In genomic region chr9:8349369-8349768, GRCh38 we compare ENCODE assay signal across 24 cellular contexts.
"Had no signal": no experiment of that assay in that cellular context is flagged by ENCODE, and none has a peak within 500 bp of the region (broad histone marks: within the 10 kb centered on the region; RNA-seq: fewer than 3 reads in every experiment).

No MANE protein-coding gene starts in this region.

- H3K9me3 ChIP-seq: body of pancreas, left ventricle myocardium inferior, pancreas, right lobe of liver, stomach, testis, vagina had no signal

- H3K27ac ChIP-seq: body of pancreas, left ventricle myocardium inferior, pancreas, right lobe of liver, skin epidermis, stomach, testis, vagina had no signal

- H3K4me3 ChIP-seq: body of pancreas, left ventricle myocardium inferior, pancreas, right lobe of liver, skin epidermis, stomach, testis, vagina had no signal

- ATAC-seq: body of pancreas; pancreas; right lobe of liver; stimulated activated memory B cell treated with anti-CD40 and anti-IgM and Interleukin-4, amounts not matched to agents 10 μg/mL and 1 μg/mL and 100 μg/mL, for 72 hours had no signal

- H3K27me3 ChIP-seq: body of pancreas, pancreas, right lobe of liver, stomach, testis, vagina had no signal

- H3K4me1 ChIP-seq: body of pancreas, left ventricle myocardium inferior, right lobe of liver, testis, vagina had no signal

- DNase-seq: activated CD4-positive, alpha-beta T cell treated with anti-CD3 and anti-CD28 coated beads for 4 hours; activated CD4-positive, alpha-beta T cell treated with anti-CD3 and anti-CD28 coated beads, Interleukin-2, amount 50 U/mL, for 48 hours; activated CD4-positive, CD25-positive, alpha-beta regulatory T cell; activated naive CD4-positive, alpha-beta T cell treated with Interleukin-2 at 50 U/mL for 16 hours; activated naive CD8-positive, alpha-beta T cell treated with anti-CD3 and anti-CD28 coated beads, Interleukin-2, amount 10 ng/mL, durations not matched to agents 7 days and 5 days; activated T-cell treated with anti-CD3 and anti-CD28 coated beads, Interleukin-2, amount 50 U/mL, for 48 hours; body of pancreas; effector memory CD4-positive, alpha-beta T cell; foreskin melanocyte; hippocampal formation; kidney glomerular epithelial cell; left ventricle myocardium inferior; nephron progenitor cell; pancreas; right lobe of liver; stimulated activated CD4-positive, alpha-beta T cell treated with anti-CD3 and anti-CD28 coated beads, Interleukin-2, amount 100 ng/mL, for 24 hours; stomach; testis; trophoblast cell had no signal

- H3K4me1 Mint-ChIP-seq: activated naive CD8-positive, alpha-beta T cell treated with anti-CD3 and anti-CD28 coated beads, Interleukin-2, amount 10 ng/mL, durations not matched to agents 7 days and 5 days; stimulated activated memory B cell treated with anti-CD40 and anti-IgM and Interleukin-4, amounts not matched to agents 10 μg/mL and 1 μg/mL and 100 μg/mL, for 72 hours had no signal

- H3K27me3 Mint-ChIP-seq: activated naive CD8-positive, alpha-beta T cell treated with anti-CD3 and anti-CD28 coated beads, Interleukin-2, amount 10 ng/mL, durations not matched to agents 7 days and 5 days; dendritic cell treated with granulocyte-macrophage colony-stimulating factor and Interleukin-4, amounts not matched to agents 40 ng/mL and 50 ng/mL, for 4 days had no signal

- H3K36me3 ChIP-seq: left ventricle myocardium inferior, pancreas, right lobe of liver, stomach, vagina had no signal

- H3K9me3 Mint-ChIP-seq: activated naive CD8-positive, alpha-beta T cell treated with anti-CD3 and anti-CD28 coated beads, Interleukin-2, amount 10 ng/mL, durations not matched to agents 7 days and 5 days; dendritic cell treated with granulocyte-macrophage colony-stimulating factor and Interleukin-4, amounts not matched to agents 40 ng/mL and 50 ng/mL, for 4 days; nephron progenitor cell; stimulated activated memory B cell treated with anti-CD40 and anti-IgM and Interleukin-4, amounts not matched to agents 10 μg/mL and 1 μg/mL and 100 μg/mL, for 72 hours; T-helper 1 cell treated with Interleukin-12 subunit alpha and Interleukin-12 subunit beta and Interleukin-4 antibody, amounts not matched to agents 30 μg/mL and 1 μg/mL, for 36 hours had no signal

- H3K36me3 Mint-ChIP-seq: activated naive CD8-positive, alpha-beta T cell treated with anti-CD3 and anti-CD28 coated beads, Interleukin-2, amount 10 ng/mL, durations not matched to agents 7 days and 5 days; stimulated activated memory B cell treated with anti-CD40 and anti-IgM and Interleukin-4, amounts not matched to agents 10 μg/mL and 1 μg/mL and 100 μg/mL, for 72 hours had no signal

- H3K27ac Mint-ChIP-seq: activated naive CD8-positive, alpha-beta T cell treated with anti-CD3 and anti-CD28 coated beads, Interleukin-2, amount 10 ng/mL, durations not matched to agents 7 days and 5 days; dendritic cell treated with granulocyte-macrophage colony-stimulating factor and Interleukin-4, amounts not matched to agents 40 ng/mL and 50 ng/mL, for 4 days; nephron progenitor cell; stimulated activated memory B cell treated with anti-CD40 and anti-IgM and Interleukin-4, amounts not matched to agents 10 μg/mL and 1 μg/mL and 100 μg/mL, for 72 hours; T-helper 1 cell treated with Interleukin-12 subunit alpha and Interleukin-12 subunit beta and Interleukin-4 antibody, amounts not matched to agents 30 μg/mL and 1 μg/mL, for 36 hours had no signal

- H3K4me3 Mint-ChIP-seq: activated naive CD8-positive, alpha-beta T cell treated with anti-CD3 and anti-CD28 coated beads, Interleukin-2, amount 10 ng/mL, durations not matched to agents 7 days and 5 days; dendritic cell treated with granulocyte-macrophage colony-stimulating factor and Interleukin-4, amounts not matched to agents 40 ng/mL and 50 ng/mL, for 4 days; nephron progenitor cell; stimulated activated memory B cell treated with anti-CD40 and anti-IgM and Interleukin-4, amounts not matched to agents 10 μg/mL and 1 μg/mL and 100 μg/mL, for 72 hours; T-helper 1 cell treated with Interleukin-12 subunit alpha and Interleukin-12 subunit beta and Interleukin-4 antibody, amounts not matched to agents 30 μg/mL and 1 μg/mL, for 36 hours had no signal
